ENCODE assay signal across 28 cellular contexts in genomic region chr1:55646181-55646580, GRCh38.
"Had no signal": no experiment of that assay in that cellular context is flagged by ENCODE, and none has a peak within 500 bp of the region (broad histone marks: within the 10 kb centered on the region; RNA-seq: fewer than 3 reads in every experiment).

No MANE protein-coding gene starts in this region.

- H3K36me3 Mint-ChIP-seq: activated naive CD4-positive, alpha-beta T cell treated with anti-CD3 and anti-CD28 coated beads, Interleukin-2, amount 50 U/mL, for 24 hours; activated naive CD8-positive, alpha-beta T cell treated with anti-CD3 and anti-CD28 coated beads, Interleukin-2, amount 10 ng/mL, durations not matched to agents 7 days and 5 days had no signal

- H3K27me3 Mint-ChIP-seq: activated naive CD4-positive, alpha-beta T cell treated with anti-CD3 and anti-CD28 coated beads, Interleukin-2, amount 50 U/mL, for 24 hours; activated naive CD8-positive, alpha-beta T cell treated with anti-CD3 and anti-CD28 coated beads, Interleukin-2, amount 10 ng/mL, durations not matched to agents 7 days and 5 days had no signal

- H3K27ac ChIP-seq: ascending aorta, WERI-Rb-1 had no signal

- DNase-seq: activated CD4-positive, alpha-beta T cell treated with anti-CD3 and anti-CD28 coated beads for 1 hour; activated CD4-positive, alpha-beta T cell treated with anti-CD3 and anti-CD28 coated beads, Interleukin-2, amount 10 ng/mL, durations not matched to agents 7 days and 5 days; activated CD4-positive, alpha-beta T cell treated with anti-CD3 and anti-CD28 coated beads, Interleukin-2, amount 50 U/mL, for 48 hours; activated CD4-positive, CD25-positive, alpha-beta regulatory T cell; activated CD8-positive, alpha-beta T cell treated with anti-CD3 and anti-CD28 coated beads, Interleukin-2, amount 10 ng/mL, durations not matched to agents 7 days and 5 days; activated gamma-delta T cell; activated naive CD4-positive, alpha-beta T cell treated with Interleukin-2 at 50 U/mL for 16 hours; activated naive CD8-positive, alpha-beta T cell treated with anti-CD3 and anti-CD28 coated beads, Interleukin-2, amount 10 ng/mL, durations not matched to agents 7 days and 5 days; activated T-cell treated with anti-CD3 and anti-CD28 coated beads, Interleukin-2, amount 50 U/mL, for 24 hours; amygdala; Kasumi-1; KG1; MM.1S; MV-4-11; NCI-H1092; NCI-H1436 treated with DMSO at 0.1 percent for 48 hours; NCI-H1694 treated with DMSO at 0.1 percent for 48 hours; NCI-H2029; NCI-H2227 treated with DMSO at 0.1 percent for 48 hours; NCI-H446; NCI-H69; Right ventricle myocardium superior; T1000; WERI-Rb-1 had no signal

- H3K4me1 Mint-ChIP-seq: activated naive CD8-positive, alpha-beta T cell treated with anti-CD3 and anti-CD28 coated beads, Interleukin-2, amount 10 ng/mL, durations not matched to agents 7 days and 5 days had no signal

- H3K4me3 Mint-ChIP-seq: activated CD4-positive, alpha-beta T cell treated with anti-CD3 and anti-CD28 coated beads, Interleukin-2, amount 10 ng/mL, durations not matched to agents 7 days and 5 days; activated CD8-positive, alpha-beta T cell treated with anti-CD3 and anti-CD28 coated beads, Interleukin-2, amount 10 ng/mL, durations not matched to agents 7 days and 5 days; activated naive CD4-positive, alpha-beta T cell treated with anti-CD3 and anti-CD28 coated beads, Interleukin-2, amount 50 U/mL, for 24 hours; activated naive CD8-positive, alpha-beta T cell treated with anti-CD3 and anti-CD28 coated beads, Interleukin-2, amount 10 ng/mL, durations not matched to agents 7 days and 5 days; activated T-cell treated with anti-CD3 and anti-CD28 coated beads, Interleukin-2, amount 50 U/mL, for 24 hours had no signal

- H3K36me3 ChIP-seq: ascending aorta, WERI-Rb-1 had no signal

- H3K27me3 ChIP-seq: ascending aorta had no signal

- H3K9me3 Mint-ChIP-seq: activated CD4-positive, alpha-beta T cell treated with anti-CD3 and anti-CD28 coated beads, Interleukin-2, amount 10 ng/mL, durations not matched to agents 7 days and 5 days; activated naive CD4-positive, alpha-beta T cell treated with anti-CD3 and anti-CD28 coated beads, Interleukin-2, amount 50 U/mL, for 24 hours; activated naive CD8-positive, alpha-beta T cell treated with anti-CD3 and anti-CD28 coated beads, Interleukin-2, amount 10 ng/mL, durations not matched to agents 7 days and 5 days; activated T-cell treated with anti-CD3 and anti-CD28 coated beads, Interleukin-2, amount 50 U/mL, for 24 hours; activated T-helper 2 cell treated with anti-CD3 and anti-CD28 coated beads, Interferon-gamma antibody, Interleukin-2, Interleukin-4, amounts not matched to agents 10 μg/mL and 5 μg/mL and 100 μg/mL, durations not matched to agents 14 hours and 24 hours and 36 hours had no signal

- H3K27ac Mint-ChIP-seq: activated CD4-positive, alpha-beta T cell treated with anti-CD3 and anti-CD28 coated beads, Interleukin-2, amount 10 ng/mL, durations not matched to agents 7 days and 5 days; activated CD8-positive, alpha-beta T cell treated with anti-CD3 and anti-CD28 coated beads, Interleukin-2, amount 10 ng/mL, durations not matched to agents 7 days and 5 days; activated naive CD4-positive, alpha-beta T cell treated with anti-CD3 and anti-CD28 coated beads, Interleukin-2, amount 50 U/mL, for 24 hours; activated naive CD8-positive, alpha-beta T cell treated with anti-CD3 and anti-CD28 coated beads, Interleukin-2, amount 10 ng/mL, durations not matched to agents 7 days and 5 days; activated T-cell treated with anti-CD3 and anti-CD28 coated beads, Interleukin-2, amount 50 U/mL, for 24 hours; activated T-helper 2 cell treated with anti-CD3 and anti-CD28 coated beads, Interferon-gamma antibody, Interleukin-2, Interleukin-4, amounts not matched to agents 10 μg/mL and 5 μg/mL and 100 μg/mL, durations not matched to agents 14 hours and 24 hours and 36 hours had no signal

- H3K9me3 ChIP-seq: ascending aorta had no signal

- ATAC-seq: activated CD8-positive, alpha-beta T cell treated with anti-CD3 and anti-CD28 coated beads, Interleukin-2, amount 10 ng/mL, durations not matched to agents 7 days and 5 days; Panc1 had no signal

- H3K4me3 ChIP-seq: ascending aorta had no signal
